Comparison of ENCODE assay signal across 31 cellular contexts in genomic region chr11:17142450-17142849, GRCh38.
"Had no signal": no experiment of that assay in that cellular context is flagged by ENCODE, and none has a peak within 500 bp of the region (broad histone marks: within the 10 kb centered on the region; RNA-seq: fewer than 3 reads in every experiment).

No MANE protein-coding gene starts in this region.

- H3K27ac ChIP-seq: adrenal gland, body of pancreas, brain microvascular endothelial cell, breast epithelium, VCaP had no signal

- H3K9me3 Mint-ChIP-seq: activated B cell treated with CpG ODN at 0.5 μM for 24 hours; activated CD4-positive, alpha-beta memory T cell treated with anti-CD3 and anti-CD28 coated beads for 36 hours; activated CD8-positive, alpha-beta T cell treated with anti-CD3 and anti-CD28 coated beads for 36 hours; activated naive CD4-positive, alpha-beta T cell treated with anti-CD3 and anti-CD28 coated beads for 36 hours; activated naive CD4-positive, alpha-beta T cell treated with anti-CD3 and anti-CD28 coated beads, Interleukin-2, amount 50 U/mL, for 72 hours; activated naive CD8-positive, alpha-beta T cell treated with anti-CD3 and anti-CD28 coated beads for 36 hours; activated T-cell treated with anti-CD3 and anti-CD28 coated beads, Interleukin-2, amount 50 U/mL, for 4 hours; activated T-cell treated with anti-CD3 and anti-CD28 coated beads, Interleukin-2, amount 50 U/mL, for 72 hours; activated T-helper 1 cell treated with anti-CD3 and anti-CD28 coated beads, Interleukin-12 subunit alpha, Interleukin-12 subunit beta, Interleukin-2, Interleukin-4 antibody, amounts not matched to agents 30 ng/mL and 10 ng/mL and 1 ng/mL, durations not matched to agents 14 hours and 24 hours and 36 hours; activated T-helper 17 cell treated with anti-CD3 and anti-CD28 coated beads, Interleukin-2, amount 50 U/mL, for 72 hours; T-helper 2 cell treated with Interferon-gamma antibody and Interleukin-4, amounts not matched to agents 5 μg/mL and 100 μg/mL, for 36 hours had no signal

- H3K36me3 ChIP-seq: breast epithelium had no signal

- H3K4me1 ChIP-seq: body of pancreas, breast epithelium had no signal

- H3K9me3 ChIP-seq: adrenal gland, body of pancreas, breast epithelium had no signal

- H3K4me3 Mint-ChIP-seq: activated B cell treated with CpG ODN at 0.5 μM for 24 hours; activated CD4-positive, alpha-beta memory T cell treated with anti-CD3 and anti-CD28 coated beads for 36 hours; activated CD4-positive, alpha-beta T cell treated with anti-CD3 and anti-CD28 coated beads, Interleukin-2, amount 10 ng/mL, durations not matched to agents 24 days and 14 days; activated CD8-positive, alpha-beta T cell treated with anti-CD3 and anti-CD28 coated beads for 36 hours; activated naive CD4-positive, alpha-beta T cell treated with anti-CD3 and anti-CD28 coated beads for 36 hours; activated naive CD8-positive, alpha-beta T cell treated with anti-CD3 and anti-CD28 coated beads for 36 hours; activated T-cell treated with anti-CD3 and anti-CD28 coated beads, Interleukin-2, amount 50 U/mL, for 4 hours; activated T-cell treated with anti-CD3 and anti-CD28 coated beads, Interleukin-2, amount 50 U/mL, for 72 hours; activated T-helper 1 cell treated with anti-CD3 and anti-CD28 coated beads, Interleukin-12 subunit alpha, Interleukin-12 subunit beta, Interleukin-2, Interleukin-4 antibody, amounts not matched to agents 30 ng/mL and 10 ng/mL and 1 ng/mL, durations not matched to agents 14 hours and 24 hours and 36 hours; activated T-helper 17 cell treated with anti-CD3 and anti-CD28 coated beads, Interleukin-2, amount 50 U/mL, for 72 hours; T-helper 2 cell treated with Interferon-gamma antibody and Interleukin-4, amounts not matched to agents 5 μg/mL and 100 μg/mL, for 36 hours had no signal

- ATAC-seq: activated CD8-positive, alpha-beta T cell treated with anti-CD3 and anti-CD28 coated beads for 36 hours; activated naive CD4-positive, alpha-beta T cell treated with anti-CD3 and anti-CD28 coated beads, Interleukin-2, amount 50 U/mL, for 72 hours; activated T-cell treated with anti-CD3 and anti-CD28 coated beads, Interleukin-2, amount 50 U/mL, for 4 hours; activated T-cell treated with anti-CD3 and anti-CD28 coated beads, Interleukin-2, amount 50 U/mL, for 72 hours; activated T-helper 17 cell treated with anti-CD3 and anti-CD28 coated beads, Interleukin-2, amount 50 U/mL, for 72 hours; body of pancreas had no signal

- DNase-seq: activated B cell treated with CpG ODN at 0.5 μM for 24 hours; activated CD4-positive, alpha-beta memory T cell treated with anti-CD3 and anti-CD28 coated beads for 36 hours; activated CD4-positive, alpha-beta T cell treated with anti-CD3 and anti-CD28 coated beads for 4 hours; activated CD4-positive, alpha-beta T cell treated with anti-CD3 and anti-CD28 coated beads, Interleukin-2, amount 10 ng/mL, durations not matched to agents 24 days and 14 days; activated CD4-positive, alpha-beta T cell treated with anti-CD3 and anti-CD28 coated beads, Interleukin-2, amount 50 U/mL, for 1 hour; activated CD4-positive, alpha-beta T cell treated with anti-CD3 and anti-CD28 coated beads, Interleukin-2, amount 50 U/mL, for 4 hours; activated CD4-positive, CD25-positive, alpha-beta regulatory T cell treated with anti-CD3 and anti-CD28 coated beads, Interleukin-2, amount 50 U/mL, for 72 hours; activated CD8-positive, alpha-beta memory T cell treated with anti-CD3 and anti-CD28 coated beads, Interleukin-2, amount 50 U/mL, for 4 hours; activated CD8-positive, alpha-beta T cell treated with anti-CD3 and anti-CD28 coated beads for 36 hours; activated effector memory CD4-positive, alpha-beta T cell treated with anti-CD3 and anti-CD28 coated beads, Interleukin-2, amount 50 U/mL, for 16 hours; activated gamma-delta T cell treated with Interleukin-2 at 50 U/mL for 16 hours; activated naive CD4-positive, alpha-beta T cell; activated naive CD4-positive, alpha-beta T cell treated with anti-CD3 and anti-CD28 coated beads for 36 hours; activated naive CD8-positive, alpha-beta T cell treated with anti-CD3 and anti-CD28 coated beads for 36 hours; activated T-cell treated with anti-CD3 and anti-CD28 coated beads for 4 hours; activated T-cell treated with anti-CD3 and anti-CD28 coated beads, Interleukin-2, amount 50 U/mL, for 1 hour; activated T-cell treated with anti-CD3 and anti-CD28 coated beads, Interleukin-2, amount 50 U/mL, for 4 hours; activated T-cell treated with anti-CD3 and anti-CD28 coated beads, Interleukin-2, amount 50 U/mL, for 72 hours; adrenal gland; amniotic stem cell; aorta; body of pancreas; brain microvascular endothelial cell; T-helper 2 cell; T-helper 9 cell had no signal

- H3K27me3 Mint-ChIP-seq: activated B cell treated with CpG ODN at 0.5 μM for 24 hours; activated CD4-positive, alpha-beta memory T cell treated with anti-CD3 and anti-CD28 coated beads for 36 hours; activated CD4-positive, alpha-beta T cell treated with anti-CD3 and anti-CD28 coated beads, Interleukin-2, amount 10 ng/mL, durations not matched to agents 24 days and 14 days; activated CD8-positive, alpha-beta T cell treated with anti-CD3 and anti-CD28 coated beads for 36 hours; activated naive CD8-positive, alpha-beta T cell treated with anti-CD3 and anti-CD28 coated beads for 36 hours; activated T-helper 17 cell treated with anti-CD3 and anti-CD28 coated beads, Interleukin-2, amount 50 U/mL, for 72 hours had no signal

- H3K27ac Mint-ChIP-seq: activated B cell treated with CpG ODN at 0.5 μM for 24 hours; activated CD4-positive, alpha-beta memory T cell treated with anti-CD3 and anti-CD28 coated beads for 36 hours; activated CD4-positive, alpha-beta T cell treated with anti-CD3 and anti-CD28 coated beads, Interleukin-2, amount 10 ng/mL, durations not matched to agents 24 days and 14 days; activated CD8-positive, alpha-beta T cell treated with anti-CD3 and anti-CD28 coated beads for 36 hours; activated naive CD4-positive, alpha-beta T cell treated with anti-CD3 and anti-CD28 coated beads for 36 hours; activated naive CD8-positive, alpha-beta T cell treated with anti-CD3 and anti-CD28 coated beads for 36 hours; activated T-helper 17 cell treated with anti-CD3 and anti-CD28 coated beads, Interleukin-2, amount 50 U/mL, for 72 hours; T-helper 2 cell treated with Interferon-gamma antibody and Interleukin-4, amounts not matched to agents 5 μg/mL and 100 μg/mL, for 36 hours had no signal

- H3K4me1 Mint-ChIP-seq: activated B cell treated with CpG ODN at 0.5 μM for 24 hours had no signal

- H3K4me3 ChIP-seq: adrenal gland, body of pancreas, breast epithelium had no signal

- H3K27me3 ChIP-seq: adrenal gland, body of pancreas, brain microvascular endothelial cell, breast epithelium had no signal
